Comparison of ENCODE assay signal across 9 cellular contexts in the genomic region with DNA sequence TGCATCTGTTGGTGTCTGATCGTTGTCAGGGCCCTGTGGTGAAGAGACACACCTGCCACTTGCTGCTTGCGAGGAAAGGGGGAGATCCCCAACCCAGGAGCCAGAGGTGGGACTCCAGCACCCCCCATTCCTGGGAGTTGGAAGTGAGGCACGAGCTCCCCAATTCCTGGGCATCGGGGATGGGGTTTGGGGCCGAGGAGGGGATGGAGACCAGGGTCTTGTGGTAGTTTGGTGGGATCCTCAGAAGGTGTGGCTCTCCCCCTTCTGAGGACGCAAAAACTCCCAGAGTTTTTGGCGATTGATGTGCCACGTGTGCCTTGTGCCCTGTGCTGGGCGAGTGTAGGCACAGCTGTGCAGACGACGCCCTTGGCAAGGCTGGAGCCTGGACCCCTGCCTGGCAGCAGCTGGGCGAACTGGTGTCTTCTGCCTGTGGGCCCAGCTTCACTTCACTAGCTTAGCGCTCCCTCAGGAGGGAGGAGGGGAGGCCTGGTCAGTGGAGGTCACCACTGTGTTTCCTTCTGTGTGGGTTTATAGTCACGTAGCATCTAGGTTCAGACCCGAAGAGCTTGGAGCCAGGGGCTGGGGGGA. TPM values are rescaled to one million over a fixed set of nuclear protein-coding genes. Genes with fewer than 3 reads are reported as not detected.
DNase-seq lines count a peak whose midpoint lies in the region; ATAC-seq, FAIRE-seq and TF ChIP-seq lines count a peak whose summit lies in the region.
"Had no signal": no experiment of that assay in that cellular context is flagged by ENCODE, and none has a peak within 500 bp of the region (broad histone marks: within the 10 kb centered on the region; RNA-seq: fewer than 3 reads in every experiment).

No MANE protein-coding gene starts in this region.

- POLR2A ChIA-PET in GM12878 (lab: Charles Lee): interaction anchor here (1.0 to 5.6 kb wide), 2 partner anchors 22 to 23 kb away, joined by 3 to 43 read pairs; partner anchors contain the start of gene IBA57
- POLR2A ChIA-PET in naive thymus-derived CD8-positive, alpha-beta T cell (lab: Charles Lee): interaction anchor here (0.6 to 9.0 kb wide), 5 partner anchors 10 to 1204 kb away, joined by 3 to 128 read pairs (median 11); partner anchors contain the start of gene IBA57

- WGBS in GM12878 (ENCODE audit: insufficient coverage, insufficient replicate concordance, low lambda C conversion rate, missing lambda C conversion rate): 68% methylated on average over 14 of the region's 15 CpGs

- TF ChIP-seq POLR2A in GM12878 (IDR thresholded peaks at IDR 0.05; ENCODE audit: low read depth, low read length) (no peak), GM12892 (IDR thresholded peaks at IDR 0.05; ENCODE audit: low read depth, low read length) (no peak)

- H3K9me3 ChIP-seq in GM12878 (replicated peaks; ENCODE audit: control insufficient read depth, insufficient read depth, low read length): no peaks in the 10 kb centered on the region

- H3K9ac ChIP-seq in GM12878 (ENCODE audit: control insufficient read depth, insufficient read depth, low read length): no peak overlapping the region; the same call in 1 of the 2 replicates

- ATAC-seq in GM12878: no peak
- no peak for ATAC-seq in naive thymus-derived CD8-positive, alpha-beta T cell

- peak overlapping the region; percentile 98 for H3K4me3 Mint-ChIP-seq in activated naive CD4-positive, alpha-beta T cell treated with anti-CD3 and anti-CD28 coated beads, Interleukin-2, amount 50 U/mL, for 24 hours
- peak overlapping the region; percentile 83 to 99 (median 96) for H3K4me3 Mint-ChIP-seq in naive thymus-derived CD8-positive, alpha-beta T cell

- no peaks in the 10 kb centered on the region for H3K27me3 ChIP-seq in GM12878 (replicated peaks in 1 of 2; ENCODE audit: control insufficient read depth in 2 of 2, insufficient read depth in 2 of 2, low read length in 1 of 2)

- no peak for TF ChIP-seq CTCF in GM12878 (IDR thresholded peaks at IDR 0.05 in 2 of 3, conservative IDR thresholded peaks at IDR 0.05 in 1 of 3; ENCODE audit: control insufficient read depth in 2 of 3, extremely low read depth in 1 of 3, insufficient read depth in 1 of 3, low read depth in 3 of 3, low read length in 3 of 3)

- CTCF ChIA-PET in GM12878 (lab: Yijun Ruan, JAX): interaction anchor here (0.8 to 2.4 kb wide), 3 partner anchors 12 to 23 kb away, joined by 3 to 18 read pairs (median 9); partner anchors contain the start of gene IBA57

- TF ChIP-seq RAD21 in GM12878 (IDR thresholded peaks at IDR 0.05; ENCODE audit: insufficient read depth, low read depth, low read length): no peak

- BruUV-seq in GM12878 (replicated peaks; lab: Mats Ljungman, UMichigan): no TSS peak

- peak overlapping the region; percentile 55 for H3K27ac Mint-ChIP-seq in activated naive CD4-positive, alpha-beta T cell treated with anti-CD3 and anti-CD28 coated beads, Interleukin-2, amount 50 U/mL, for 24 hours
- H3K27ac Mint-ChIP-seq in naive thymus-derived CD8-positive, alpha-beta T cell: peak overlapping the region in 9 of 10 donors; percentile 63 to 100 (median 100)

- in situ Hi-C loops in GM12878 (cut with MboI): no loop called here

- H3K36me3 ChIP-seq in GM12878 (ENCODE audit: control insufficient read depth in 2 of 2, insufficient read depth in 2 of 2, low read length in 1 of 2): peaks cover 7 to 8% of the 10 kb centered on the region in 2 experiments; a peak in 3 of 4 replicates

- RAD21 ChIA-PET in GM12878 (lab: Charles Lee; ENCODE audit: unreplicated experiment): no interaction called here

- no peaks in the 10 kb centered on the region for H3K9me3 Mint-ChIP-seq in activated naive CD4-positive, alpha-beta T cell treated with anti-CD3 and anti-CD28 coated beads, Interleukin-2, amount 50 U/mL, for 24 hours
- H3K9me3 Mint-ChIP-seq in naive thymus-derived CD8-positive, alpha-beta T cell: no peaks in the 10 kb centered on the region

- no peak overlapping the region for H3K4me3 ChIP-seq in GM12878

- FAIRE-seq in GM12878 (lab: Jason Lieb, UNC): no peak
- no peak for FAIRE-seq in GM12892 (lab: Jason Lieb, UNC)

- H3K36me3 Mint-ChIP-seq in activated naive CD4-positive, alpha-beta T cell treated with anti-CD3 and anti-CD28 coated beads, Interleukin-2, amount 50 U/mL, for 24 hours: no peaks in the 10 kb centered on the region
- no peaks in the 10 kb centered on the region for H3K36me3 Mint-ChIP-seq in naive thymus-derived CD8-positive, alpha-beta T cell

- SMC1A ChIA-PET in GM12878 (lab: Charles Lee; ENCODE audit: uncharacterized antibody, unreplicated experiment): interaction anchor here (1.0 kb wide), 1 partner anchor 334 kb away, joined by 3 read pairs; no protein-coding TSS in a partner anchor

- intact Hi-C loops in GM12878 (cut with micrococcal nuclease; ENCODE audit: unreplicated experiment): no loop called here

- H2AFZ ChIP-seq in GM12878 (ENCODE audit: control insufficient read depth, low read depth, low read length): no peak overlapping the region

- no peak for DNase-seq in activated naive CD4-positive, alpha-beta T cell treated with Interleukin-2 at 50 U/mL for 16 hours
- DNase-seq in GM12878 (ENCODE audit: low read depth, low spot score) (no peak), ureter (ENCODE audit: low spot score) (peak; percentile 43), HK-2 (ENCODE audit: unreplicated experiment) (no peak), GM12892 (ENCODE audit: insufficient read length) (no peak), cerebellum (ENCODE audit: low spot score) (no peak)
- peak in 1 of 10 donors; percentile 36 for DNase-seq in naive thymus-derived CD8-positive, alpha-beta T cell
- DNase-seq: Kasumi-1 had no signal

- peaks cover 17% of the 10 kb centered on the region for H3K4me1 ChIP-seq in GM12878 (ENCODE audit: control insufficient read depth, insufficient read depth, low read length)

- H3K4me1 Mint-ChIP-seq in activated naive CD4-positive, alpha-beta T cell treated with anti-CD3 and anti-CD28 coated beads, Interleukin-2, amount 50 U/mL, for 24 hours: peaks cover 31% of the 10 kb centered on the region
- peaks cover 10 to 48% (median 39%) of the 10 kb centered on the region in 4 donors for H3K4me1 Mint-ChIP-seq in naive thymus-derived CD8-positive, alpha-beta T cell

- peaks cover 56% of the 10 kb centered on the region for H3K79me2 ChIP-seq in GM12878 (ENCODE audit: control insufficient read depth, insufficient read depth, low read length)

- H3K27ac ChIP-seq in GM12878 (ENCODE audit: control insufficient read depth, insufficient read depth): no peak overlapping the region

- peak overlapping the region; percentile 86 for H3K4me2 ChIP-seq in GM12878 (ENCODE audit: control insufficient read depth, insufficient read depth)

- TF ChIP-seq EP300 in GM12878 (IDR thresholded peaks at IDR 0.05; ENCODE audit: borderline replicate concordance in 1 of 2, control insufficient read depth in 1 of 2, low read depth in 2 of 2, low read length in 2 of 2): no peak

- H3K27me3 Mint-ChIP-seq in activated naive CD4-positive, alpha-beta T cell treated with anti-CD3 and anti-CD28 coated beads, Interleukin-2, amount 50 U/mL, for 24 hours: no peaks in the 10 kb centered on the region
- no peaks in the 10 kb centered on the region for H3K27me3 Mint-ChIP-seq in naive thymus-derived CD8-positive, alpha-beta T cell

- H4K20me1 ChIP-seq in GM12878 (ENCODE audit: control insufficient read depth, insufficient read depth): peaks cover 6% of the 10 kb centered on the region; the same call in 1 of the 2 replicates

RNA-seq across cellular contexts. Expression of gene GUK1, which starts 2.6 kb away (rescaled TPM):
- total RNA-seq in GM12878 (2013; cell fraction: nucleolus; rRNA removed): 142 and 146 TPM in 2 replicates
- total RNA-seq in GM12878 (2014; rRNA removed): 214 and 235 TPM in 2 replicates
- total RNA-seq in GM12878 (2014; rRNA removed; fragmentation: Illumina TruSeq; extraction: Trizol): 82.0 and 98.3 TPM in 2 replicates
- total RNA-seq in GM12878 (2021): 183 and 195 TPM in 2 replicates
- 101 TPM for polyA plus RNA-seq in GM12878 (2011; ENCODE audit: low read depth)
- polyA plus RNA-seq in GM12878 (2011; rRNA removed): 107 and 224 TPM in 2 replicates
- 381 and 606 TPM in 2 replicates for polyA plus RNA-seq in GM12878 (2011; cell fraction: cytosol; rRNA removed)
- polyA plus RNA-seq in GM12878 (2011; cell fraction: nucleus; rRNA removed): 634 and 756 TPM in 2 replicates
- 190 and 243 TPM in 2 replicates for polyA plus RNA-seq in GM12878 (2012)
- 4.2 and 28.9 TPM in 2 replicates for polyA plus RNA-seq in GM12878 (2014; fragmentation: Illumina TruSeq; extraction: Trizol)
- 10 to 100 TPM in 1 of 2 experiments, 1 to 10 TPM in 1; 6.3 to 39.2 TPM for polyA plus RNA-seq in GM12878 (2014; fragmentation: Nextera tagmentation; extraction: Ambion mirVana)
- 227 and 264 TPM in 2 replicates for polyA plus RNA-seq in GM12878 (2014; rRNA removed)
- polyA plus RNA-seq in GM12878 (2016; fragmentation: Nextera tagmentation; extraction: Ambion mirVana): 100 to 1,000 TPM; 349 to 357 TPM
- 103 and 217 TPM in 2 replicates for polyA minus RNA-seq in GM12878 (2011; rRNA and poly(A)+ RNA removed)
- polyA minus RNA-seq in GM12878 (2011; cell fraction: cytosol; rRNA and poly(A)+ RNA removed): 59.5 and 69.8 TPM in 2 replicates
- 116 and 141 TPM in 2 replicates for polyA minus RNA-seq in GM12878 (2011; cell fraction: nucleus; rRNA and poly(A)+ RNA removed)
- 100 to 1,000 TPM; 189 to 202 TPM for total RNA-seq in naive thymus-derived CD8-positive, alpha-beta T cell
- polyA plus RNA-seq in naive thymus-derived CD8-positive, alpha-beta T cell: 100 to 1,000 TPM; 369 to 466 (median 374) TPM
- total RNA-seq in ureter: 182 TPM
- 109 TPM for polyA plus RNA-seq in GM12892 (2012; ENCODE audit: missing spikeins)
- 94.1 TPM for total RNA-seq in cerebellum

RNA-seq across cellular contexts. Expression of gene GJC2, which starts 7.0 kb away (rescaled TPM):
- total RNA-seq in GM12878 (2013; cell fraction: nucleolus; rRNA removed): 0.27 and 0.65 TPM in 2 replicates
- total RNA-seq in GM12878 (2014; rRNA removed) (0.06 and 0.11 TPM in 2 replicates), GM12878 (2014; rRNA removed; fragmentation: Illumina TruSeq; extraction: Trizol) (0.09 TPM in 2 replicates), GM12878 (2021) (0.44 TPM in 1 of 2 replicates, not detected in the other), ureter (3.9 TPM), cerebellum (0.73 TPM)
- not detected for polyA plus RNA-seq in GM12878 (2011; ENCODE audit: low read depth)
- polyA plus RNA-seq in GM12878 (2011; rRNA removed) (0.03 and 0.04 TPM in 2 replicates), GM12878 (2014; fragmentation: Illumina TruSeq; extraction: Trizol) (0.04 TPM in 1 of 2 replicates, not detected in the other), GM12878 (2014; fragmentation: Nextera tagmentation; extraction: Ambion mirVana) (not detected), GM12878 (2014; rRNA removed) (0.26 and 0.32 TPM in 2 replicates), GM12878 (2016; fragmentation: Nextera tagmentation; extraction: Ambion mirVana) (not detected)
- polyA plus RNA-seq in GM12878 (2011; cell fraction: cytosol; rRNA removed): 0.06 and 0.07 TPM in 2 replicates
- 0.24 and 0.51 TPM in 2 replicates for polyA plus RNA-seq in GM12878 (2011; cell fraction: nucleus; rRNA removed)
- 0.15 and 0.22 TPM in 2 replicates for polyA plus RNA-seq in GM12878 (2012)
- 0.21 TPM in 1 of 2 replicates, not detected in the other for polyA minus RNA-seq in GM12878 (2011; rRNA and poly(A)+ RNA removed)
- polyA minus RNA-seq in GM12878 (2011; cell fraction: cytosol; rRNA and poly(A)+ RNA removed): not detected in 2 replicates
- 0.24 and 0.96 TPM in 2 replicates for polyA minus RNA-seq in GM12878 (2011; cell fraction: nucleus; rRNA and poly(A)+ RNA removed)
- total RNA-seq in naive thymus-derived CD8-positive, alpha-beta T cell: 1 to 10 TPM; 2.6 to 2.8 TPM
- polyA plus RNA-seq in naive thymus-derived CD8-positive, alpha-beta T cell: under 1 TPM in 2 of 3 donors, not detected in 1; 0.16 to 0.22 TPM
- 0.11 TPM for polyA plus RNA-seq in GM12892 (2012; ENCODE audit: missing spikeins)

RNA-seq across cellular contexts. Expression of gene IBA57, which starts 22.9 kb away (rescaled TPM):
- total RNA-seq in GM12878 (2013; cell fraction: nucleolus; rRNA removed): 3.6 and 5.1 TPM in 2 replicates
- total RNA-seq in GM12878 (2014; rRNA removed) (6.0 and 6.9 TPM in 2 replicates), GM12878 (2014; rRNA removed; fragmentation: Illumina TruSeq; extraction: Trizol) (1.3 and 1.5 TPM in 2 replicates), GM12878 (2021) (6.9 and 8.5 TPM in 2 replicates), ureter (11.5 TPM), cerebellum (10.8 TPM)
- polyA plus RNA-seq in GM12878 (2011; ENCODE audit: low read depth): 2.1 TPM
- polyA plus RNA-seq in GM12878 (2011; rRNA removed) (1.4 and 2.9 TPM in 2 replicates), GM12878 (2014; fragmentation: Illumina TruSeq; extraction: Trizol) (1.2 and 1.3 TPM in 2 replicates), GM12878 (2014; fragmentation: Nextera tagmentation; extraction: Ambion mirVana) (under 1 TPM; 0.51 to 0.60 TPM), GM12878 (2014; rRNA removed) (4.6 and 6.7 TPM in 2 replicates), GM12878 (2016; fragmentation: Nextera tagmentation; extraction: Ambion mirVana) (1 to 10 TPM; 6.0 to 8.6 TPM)
- polyA plus RNA-seq in GM12878 (2011; cell fraction: cytosol; rRNA removed): 3.5 and 8.3 TPM in 2 replicates
- polyA plus RNA-seq in GM12878 (2011; cell fraction: nucleus; rRNA removed): 5.4 and 7.1 TPM in 2 replicates
- 2.0 and 3.3 TPM in 2 replicates for polyA plus RNA-seq in GM12878 (2012)
- polyA minus RNA-seq in GM12878 (2011; rRNA and poly(A)+ RNA removed): 2.0 and 5.2 TPM in 2 replicates
- polyA minus RNA-seq in GM12878 (2011; cell fraction: cytosol; rRNA and poly(A)+ RNA removed): 0.83 and 2.3 TPM in 2 replicates
- polyA minus RNA-seq in GM12878 (2011; cell fraction: nucleus; rRNA and poly(A)+ RNA removed): 1.8 and 3.3 TPM in 2 replicates
- total RNA-seq in naive thymus-derived CD8-positive, alpha-beta T cell: 10 to 100 TPM; 11.0 to 12.3 TPM
- 1 to 10 TPM; 3.3 to 4.2 (median 3.4) TPM for polyA plus RNA-seq in naive thymus-derived CD8-positive, alpha-beta T cell
- 1.2 TPM for polyA plus RNA-seq in GM12892 (2012; ENCODE audit: missing spikeins)

RNA-seq across cellular contexts. Expression of gene MRPL55, which starts 33.6 kb away (rescaled TPM):
- total RNA-seq in GM12878 (2013; cell fraction: nucleolus; rRNA removed): 43.8 and 45.7 TPM in 2 replicates
- total RNA-seq in GM12878 (2014; rRNA removed): 81.9 and 93.4 TPM in 2 replicates
- total RNA-seq in GM12878 (2014; rRNA removed; fragmentation: Illumina TruSeq; extraction: Trizol): 25.5 and 35.1 TPM in 2 replicates
- total RNA-seq in GM12878 (2021): 47.6 and 54.9 TPM in 2 replicates
- polyA plus RNA-seq in GM12878 (2011; ENCODE audit: low read depth): 30.7 TPM
- polyA plus RNA-seq in GM12878 (2011; rRNA removed): 17.0 and 39.3 TPM in 2 replicates
- 66.7 and 115 TPM in 2 replicates for polyA plus RNA-seq in GM12878 (2011; cell fraction: cytosol; rRNA removed)
- 172 and 194 TPM in 2 replicates for polyA plus RNA-seq in GM12878 (2011; cell fraction: nucleus; rRNA removed)
- 45.5 and 64.1 TPM in 2 replicates for polyA plus RNA-seq in GM12878 (2012)
- polyA plus RNA-seq in GM12878 (2014; fragmentation: Illumina TruSeq; extraction: Trizol): 8.8 and 42.1 TPM in 2 replicates
- polyA plus RNA-seq in GM12878 (2014; fragmentation: Nextera tagmentation; extraction: Ambion mirVana): 10 to 100 TPM; 15.1 to 56.7 TPM
- polyA plus RNA-seq in GM12878 (2014; rRNA removed): 91.0 and 96.3 TPM in 2 replicates
- polyA plus RNA-seq in GM12878 (2016; fragmentation: Nextera tagmentation; extraction: Ambion mirVana): 100 to 1,000 TPM; 129 to 143 TPM
- 24.7 and 44.2 TPM in 2 replicates for polyA minus RNA-seq in GM12878 (2011; rRNA and poly(A)+ RNA removed)
- 16.6 and 20.5 TPM in 2 replicates for polyA minus RNA-seq in GM12878 (2011; cell fraction: cytosol; rRNA and poly(A)+ RNA removed)
- polyA minus RNA-seq in GM12878 (2011; cell fraction: nucleus; rRNA and poly(A)+ RNA removed): 31.3 and 40.2 TPM in 2 replicates
- 10 to 100 TPM; 61.9 to 64.8 TPM for total RNA-seq in naive thymus-derived CD8-positive, alpha-beta T cell
- 100 to 1,000 TPM in 2 of 3 donors, 10 to 100 TPM in 1; 96.9 to 130 (median 103) TPM for polyA plus RNA-seq in naive thymus-derived CD8-positive, alpha-beta T cell
- total RNA-seq in ureter: 43.7 TPM
- 25.4 TPM for polyA plus RNA-seq in GM12892 (2012; ENCODE audit: missing spikeins)
- total RNA-seq in cerebellum: 27.8 TPM

RNA-seq across cellular contexts. Expression of gene C1orf35, which starts 39.6 kb away (rescaled TPM):
- total RNA-seq in GM12878 (2013; cell fraction: nucleolus; rRNA removed): 5.5 and 6.0 TPM in 2 replicates
- total RNA-seq in GM12878 (2014; rRNA removed): 14.0 and 14.6 TPM in 2 replicates
- total RNA-seq in GM12878 (2014; rRNA removed; fragmentation: Illumina TruSeq; extraction: Trizol): 5.9 and 6.7 TPM in 2 replicates
- 20.8 and 21.5 TPM in 2 replicates for total RNA-seq in GM12878 (2021)
- 5.1 TPM for polyA plus RNA-seq in GM12878 (2011; ENCODE audit: low read depth)
- polyA plus RNA-seq in GM12878 (2011; rRNA removed): 3.1 and 6.6 TPM in 2 replicates
- polyA plus RNA-seq in GM12878 (2011; cell fraction: cytosol; rRNA removed): 10.1 and 14.3 TPM in 2 replicates
- 23.8 and 28.1 TPM in 2 replicates for polyA plus RNA-seq in GM12878 (2011; cell fraction: nucleus; rRNA removed)
- 13.2 and 16.0 TPM in 2 replicates for polyA plus RNA-seq in GM12878 (2012)
- polyA plus RNA-seq in GM12878 (2014; fragmentation: Illumina TruSeq; extraction: Trizol): 1.6 and 5.5 TPM in 2 replicates
- 1 to 10 TPM; 2.5 to 4.8 TPM for polyA plus RNA-seq in GM12878 (2014; fragmentation: Nextera tagmentation; extraction: Ambion mirVana)
- 18.8 and 19.5 TPM in 2 replicates for polyA plus RNA-seq in GM12878 (2014; rRNA removed)
- 10 to 100 TPM; 26.7 to 27.0 TPM for polyA plus RNA-seq in GM12878 (2016; fragmentation: Nextera tagmentation; extraction: Ambion mirVana)
- 1.2 and 2.7 TPM in 2 replicates for polyA minus RNA-seq in GM12878 (2011; rRNA and poly(A)+ RNA removed)
- polyA minus RNA-seq in GM12878 (2011; cell fraction: cytosol; rRNA and poly(A)+ RNA removed): 1.8 and 2.7 TPM in 2 replicates
- polyA minus RNA-seq in GM12878 (2011; cell fraction: nucleus; rRNA and poly(A)+ RNA removed): 3.5 and 4.8 TPM in 2 replicates
- 10 to 100 TPM; 26.0 to 28.1 TPM for total RNA-seq in naive thymus-derived CD8-positive, alpha-beta T cell
- polyA plus RNA-seq in naive thymus-derived CD8-positive, alpha-beta T cell: 10 to 100 TPM; 12.9 to 25.6 (median 20.0) TPM
- total RNA-seq in ureter: 16.5 TPM
- polyA plus RNA-seq in GM12892 (2012; ENCODE audit: missing spikeins): 8.8 TPM
- total RNA-seq in cerebellum: 4.5 TPM
